13 cellular contexts compared by ENCODE assay signal in the genomic region with DNA sequence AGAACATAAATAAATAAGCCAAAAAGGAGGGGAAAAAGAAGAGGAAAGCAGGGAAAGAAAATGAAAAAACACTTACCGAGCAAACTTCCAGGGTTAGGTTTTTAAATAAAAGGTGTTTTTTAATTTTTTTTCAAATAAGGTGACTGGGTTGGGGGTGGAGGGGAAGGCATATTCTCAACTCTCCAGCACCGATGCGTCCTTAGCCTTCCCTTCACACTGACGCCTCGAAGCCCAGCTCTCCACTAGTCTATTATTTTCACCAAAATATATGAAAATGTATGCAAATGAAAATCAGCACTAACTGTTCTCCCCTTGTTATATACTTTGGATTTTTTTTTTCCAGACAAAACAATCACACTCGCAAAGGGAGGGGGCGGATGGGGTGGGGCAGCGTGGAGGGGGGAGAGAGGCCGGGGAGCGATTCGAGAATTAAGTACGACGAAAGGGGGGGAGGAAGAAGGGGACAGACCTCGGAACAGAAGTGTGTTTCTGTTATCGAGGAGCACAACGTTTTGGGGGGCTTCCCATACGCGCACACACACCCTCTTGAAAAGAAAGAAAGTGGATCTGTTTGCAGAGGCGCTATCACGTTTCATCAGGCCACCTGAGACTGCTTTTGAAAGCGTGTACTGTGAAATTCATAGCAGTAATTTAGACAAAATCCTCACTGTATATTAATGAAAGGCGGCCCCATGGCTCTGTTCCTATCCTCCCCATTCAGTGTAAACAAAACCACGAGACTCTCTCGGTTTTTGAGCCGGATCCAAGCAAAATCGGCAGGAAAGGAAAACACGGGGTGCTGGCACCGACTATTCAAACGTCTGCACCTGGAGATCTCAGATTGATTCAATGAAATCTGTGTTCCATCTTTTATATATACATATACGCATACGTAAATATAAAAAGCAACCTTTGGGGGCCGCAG. TPM values are rescaled to one million over a fixed set of nuclear protein-coding genes. Genes with fewer than 3 reads are reported as not detected.
DNase-seq lines count a peak whose midpoint lies in the region; ATAC-seq, FAIRE-seq and TF ChIP-seq lines count a peak whose summit lies in the region.
"Had no signal": no experiment of that assay in that cellular context is flagged by ENCODE, and none has a peak within 500 bp of the region (broad histone marks: within the 10 kb centered on the region; RNA-seq: fewer than 3 reads in every experiment).

No MANE protein-coding gene starts in this region.

- H3K79me2 ChIP-seq in endothelial cell of umbilical vein (ENCODE audit: control insufficient read depth, insufficient read depth, low read length) = no peaks in the 10 kb centered on the region

- no peak for FAIRE-seq in endothelial cell of umbilical vein (lab: Jason Lieb, UNC)
- FAIRE-seq: GM12891 had no signal

- H3K9ac ChIP-seq in endothelial cell of umbilical vein (replicated peaks; ENCODE audit: extremely low read depth, insufficient read depth, low read length) = no peak overlapping the region

- H3K4me2 ChIP-seq in endothelial cell of umbilical vein (ENCODE audit: insufficient read depth, low read length) = no peak overlapping the region

- intact Hi-C loops in endothelial cell of umbilical vein (cut with micrococcal nuclease) = no loop called here

- no peaks in the 10 kb centered on the region for H3K9me1 ChIP-seq in endothelial cell of umbilical vein (replicated peaks; ENCODE audit: control insufficient read depth, extremely low read depth, insufficient read depth, low read length)

- no peak for TF ChIP-seq POLR2A in endothelial cell of umbilical vein (IDR thresholded peaks at IDR 0.05; ENCODE audit: low read depth, low read length)

- H3K4me3 ChIP-seq in endothelial cell of umbilical vein (replicated peaks in 1 of 3; ENCODE audit: insufficient read depth in 1 of 3, low read depth in 1 of 3, low read length in 3 of 3) = no peak overlapping the region

- H3K27me3 ChIP-seq in endothelial cell of umbilical vein (ENCODE audit: control insufficient read depth in 2 of 2, insufficient read depth in 2 of 2, low read length in 2 of 2) = peaks cover 70 to 83% of the 10 kb centered on the region in 2 experiments

- H3K36me3 ChIP-seq in endothelial cell of umbilical vein (ENCODE audit: control insufficient read depth in 2 of 2, extremely low read depth in 1 of 2, insufficient read depth in 2 of 2, low read length in 2 of 2) = no peaks in the 10 kb centered on the region
- H3K36me3 ChIP-seq: Peyer's patch had no signal

- ATAC-seq in HG03108 (IDR thresholded peaks at IDR 0.05; ENCODE audit: unreplicated experiment) = no peak
- ATAC-seq in HG02981 (IDR thresholded peaks at IDR 0.05; ENCODE audit: unreplicated experiment) = no peak

- dilution Hi-C loops in endothelial cell of umbilical vein (cut with MboI; ENCODE audit: extremely low pct_ligation_motif_present, low sequenced_read_pairs) = no loop called here

- POLR2A ChIA-PET in endothelial cell of umbilical vein (lab: Charles Lee) = no interaction called here

- BruUV-seq in endothelial cell of umbilical vein (replicated peaks; lab: Mats Ljungman, UMichigan) = no TSS peak

- no peak overlapping the region for H3K27ac ChIP-seq in endothelial cell of umbilical vein (ENCODE audit: insufficient read depth, low read depth, low read length)
- H3K27ac ChIP-seq: Peyer's patch had no signal

- no peak overlapping the region for H2AFZ ChIP-seq in endothelial cell of umbilical vein (ENCODE audit: low read depth, low read length)

- DNase-seq in DMS153 (lab: John Stamatoyannopoulos, UW) = peak; percentile 46
- DNase-seq in DMS153 treated with DMSO at 0.1 percent for 48 hours (lab: John Stamatoyannopoulos, UW; ENCODE audit: unreplicated experiment) = no peak
- peak; percentile 58 for DNase-seq in NCI-H526 treated with DMSO at 0.1 percent for 48 hours (lab: John Stamatoyannopoulos, UW)
- no peak for DNase-seq in endothelial cell of umbilical vein (ENCODE audit: low read depth, low spot score)
- peak; percentile 79 for DNase-seq in pons (ENCODE audit: low spot score)
- no peak for DNase-seq in HCEC 1CT
- DNase-seq: 8988T; activated CD8-positive, alpha-beta memory T cell treated with anti-CD3 and anti-CD28 coated beads, Interleukin-2, amount 50 U/mL, for 4 hours; IMR-90; Peyer's patch had no signal

- H3K9me3 ChIP-seq in endothelial cell of umbilical vein (replicated peaks; ENCODE audit: control insufficient read depth, insufficient read depth, low read length) = no peaks in the 10 kb centered on the region
- H3K9me3 ChIP-seq: Peyer's patch had no signal

- CTCF ChIA-PET in endothelial cell of umbilical vein (lab: Charles Lee) = interaction anchor here (0.9 to 2.3 kb wide), 2 partner anchors 10 to 1690 kb away, joined by 3 to 67 read pairs; no protein-coding TSS in a partner anchor

- no peaks in the 10 kb centered on the region for H3K4me1 ChIP-seq in endothelial cell of umbilical vein (ENCODE audit: control insufficient read depth, extremely low read depth, insufficient read depth, low read length)

- no peak for TF ChIP-seq CTCF in endothelial cell of umbilical vein (IDR thresholded peaks at IDR 0.05; ENCODE audit: extremely low read depth in 1 of 2, insufficient read depth in 1 of 2, low read depth in 1 of 2, low read length in 2 of 2)

- H4K20me1 ChIP-seq in endothelial cell of umbilical vein (replicated peaks; ENCODE audit: control insufficient read depth, extremely low read depth, insufficient read depth, low read length) = no peaks in the 10 kb centered on the region

TF ChIP-seq in endothelial cell of umbilical vein, 7 proteins besides CTCF, POLR2A, EP300 and RAD21:
- TF ChIP-seq MYC (IDR thresholded peaks at IDR 0.05; ENCODE audit: low read depth, low read length) (no peak), GATA2 (IDR thresholded peaks at IDR 0.05; ENCODE audit: insufficient read depth, insufficient read length, low read depth, low read length) (no peak), FOS (IDR thresholded peaks at IDR 0.05; ENCODE audit: borderline replicate concordance, insufficient read depth, low read length) (no peak), POLR2AphosphoS5 (IDR thresholded peaks at IDR 0.05; ENCODE audit: insufficient read depth, low read depth, low read length) (no peak), EZH2 (IDR thresholded peaks at IDR 0.05; ENCODE audit: borderline replicate concordance, low read depth, low read length, severe bottlenecking) (peak; percentile 1), JUN (IDR thresholded peaks at IDR 0.05; ENCODE audit: borderline replicate concordance, insufficient read depth, insufficient read length, low read depth) (no peak)
- TF ChIP-seq, protein P1, sequence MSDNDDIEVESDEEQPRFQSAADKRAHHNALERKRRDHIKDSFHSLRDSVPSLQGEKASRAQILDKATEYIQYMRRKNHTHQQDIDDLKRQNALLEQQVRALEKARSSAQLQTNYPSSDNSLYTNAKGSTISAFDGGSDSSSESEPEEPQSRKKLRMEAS (IDR thresholded peaks at IDR 0.05; ENCODE audit: insufficient read depth, insufficient read length) = no peak

RNA-seq across cellular contexts. Expression of gene POU3F3, which starts 2.4 kb away (rescaled TPM):
- total RNA-seq in endothelial cell of umbilical vein = not detected in 2 replicates
- polyA plus RNA-seq in endothelial cell of umbilical vein = not detected in 2 replicates
- polyA plus RNA-seq in endothelial cell of umbilical vein (2011; cell fraction: cytosol; rRNA removed) = not detected in 2 replicates
- polyA plus RNA-seq in endothelial cell of umbilical vein (2011; cell fraction: nucleus; rRNA removed) = not detected in 2 replicates
- polyA plus RNA-seq in endothelial cell of umbilical vein (2012) = not detected in 2 replicates
- polyA minus RNA-seq in endothelial cell of umbilical vein = not detected in 2 replicates
- polyA minus RNA-seq in endothelial cell of umbilical vein (2011; cell fraction: cytosol; rRNA and poly(A)+ RNA removed) = not detected
- polyA minus RNA-seq in endothelial cell of umbilical vein (2011; cell fraction: nucleus; rRNA and poly(A)+ RNA removed) = not detected in 2 replicates
- total RNA-seq: IMR-90 had no signal
- polyA plus RNA-seq: IMR-90 had no signal

Comparison
In these comparisons a context has a peak if more than half of its experiments do, and no peak if none do; other contexts are left out.
1. DNase-seq: peak in DMS153 (single experiment), NCI-H526 treated with DMSO at 0.1 percent for 48 hours (single experiment) and pons (single experiment); none in DMS153 treated with DMSO at 0.1 percent for 48 hours (single experiment), endothelial cell of umbilical vein (single experiment) and HCEC 1CT (single experiment).